ENCODE assay signal across 9 cellular contexts in genomic region chr11:72720806-72721205, GRCh38. TPM values are rescaled to one million over a fixed set of nuclear protein-coding genes. Genes with fewer than 3 reads are reported as not detected.
DNase-seq lines count a peak whose midpoint lies in the region; ATAC-seq and TF ChIP-seq lines count a peak whose summit lies in the region.
"Had no signal": no experiment of that assay in that cellular context is flagged by ENCODE, and none has a peak within 500 bp of the region (broad histone marks: within the 10 kb centered on the region; RNA-seq: fewer than 3 reads in every experiment).

No MANE protein-coding gene starts in this region.

- peak overlapping the region; percentile 70; the same call in 1 of the 2 replicates for H3K27ac ChIP-seq in ACC112 (ENCODE audit: low read depth, low read length)
- H3K27ac ChIP-seq in KOPT-K1 (ENCODE audit: low read depth, low read length, poor library complexity, severe bottlenecking): peak overlapping the region; percentile 85
- peak overlapping the region; percentile 62 to 83 for H3K27ac ChIP-seq in coronary artery
- peak overlapping the region; percentile 95 for H3K27ac ChIP-seq in muscle layer of duodenum (ENCODE audit: low read length)
- H3K27ac ChIP-seq in GM23338 (ENCODE audit: low read depth): no peak overlapping the region

- H3K4me1 ChIP-seq in ACC112 (ENCODE audit: control insufficient read depth, insufficient read depth, low read length, unreplicated experiment) (peaks cover 27% of the 10 kb centered on the region), muscle layer of duodenum (ENCODE audit: control insufficient read depth in 1 of 2, insufficient read depth in 2 of 2, low read length in 2 of 2) (peaks cover 28 to 66% of the 10 kb centered on the region in 2 donors), GM23338 (ENCODE audit: insufficient read depth) (no peaks in the 10 kb centered on the region; the same call in 1 of the 2 replicates)

- no peaks in the 10 kb centered on the region for H3K9me3 ChIP-seq in KOPT-K1 (ENCODE audit: insufficient read depth, low read length, poor library complexity, severe bottlenecking)
- no peaks in the 10 kb centered on the region for H3K9me3 ChIP-seq in muscle layer of duodenum (ENCODE audit: control insufficient read depth in 1 of 2, low read length in 2 of 2)

- no peak overlapping the region; the same call in 1 of the 2 replicates for H3K27ac Mint-ChIP-seq in GM23338

- H4K20me1 ChIP-seq in GM23338 (replicated peaks; ENCODE audit: insufficient read depth): peaks cover 18% of the 10 kb centered on the region

- H3K4me3 Mint-ChIP-seq in GM23338: no peak overlapping the region

- peaks cover 22% of the 10 kb centered on the region for H3K4me1 Mint-ChIP-seq in GM23338

- TF ChIP-seq CTCF in coronary artery (IDR thresholded peaks at IDR 0.05): no peak
- TF ChIP-seq CTCF in GM23338 (conservative IDR thresholded peaks at IDR 0.05; ENCODE audit: low read depth in 2 of 2): no peak

- H3K79me2 ChIP-seq in ACC112 (ENCODE audit: control insufficient read depth, insufficient read depth, low read length, unreplicated experiment) (peaks cover 71% of the 10 kb centered on the region), GM23338 (replicated peaks; ENCODE audit: insufficient read depth) (peaks cover 55% of the 10 kb centered on the region)

- H2AFZ ChIP-seq in ACC112 (ENCODE audit: low read length, unreplicated experiment) (no peak overlapping the region), GM23338 (no peak overlapping the region)

- H3K4me2 ChIP-seq in GM23338: no peak overlapping the region

- H3K4me3 ChIP-seq in ACC112 (ENCODE audit: low read depth, low read length): peak overlapping the region; percentile 82
- peak overlapping the region; percentile 82 for H3K4me3 ChIP-seq in coronary artery
- peak overlapping the region; percentile 78 to 90 for H3K4me3 ChIP-seq in muscle layer of duodenum (ENCODE audit: low read depth in 1 of 2, low read length in 2 of 2)
- H3K4me3 ChIP-seq in GM23338: no peak overlapping the region

- no peaks in the 10 kb centered on the region; the same call in 1 of the 2 replicates for H3K36me3 ChIP-seq in ACC112 (ENCODE audit: insufficient read depth, low read length)
- peaks cover 34% of the 10 kb centered on the region; the same call in 1 of the 2 replicates for H3K36me3 ChIP-seq in KOPT-K1 (ENCODE audit: insufficient read depth, low read length)
- peaks cover 8 to 24% of the 10 kb centered on the region in 2 donors for H3K36me3 ChIP-seq in muscle layer of duodenum (ENCODE audit: control insufficient read depth in 1 of 2, insufficient read depth in 2 of 2, low read length in 2 of 2)
- no peaks in the 10 kb centered on the region for H3K36me3 ChIP-seq in GM23338 (ENCODE audit: insufficient read depth)

- no peak for ATAC-seq in GM23338

- peaks cover 8% of the 10 kb centered on the region; the same call in 2 of the 3 replicates for H3K36me3 Mint-ChIP-seq in GM23338 (ENCODE audit: low read depth)

- H3K9me2 ChIP-seq in GM23338 (ENCODE audit: insufficient read depth): no peaks in the 10 kb centered on the region

- DNase-seq in coronary artery (ENCODE audit: low spot score): no peak
- DNase-seq in ureter (ENCODE audit: low spot score): no peak
- no peak for DNase-seq in HuH-7 (ENCODE audit: low spot score)
- no peak for DNase-seq in GM23338 (ENCODE audit: low spot score)
- no peak for DNase-seq in putamen (ENCODE audit: low spot score)
- DNase-seq: retina had no signal

- peaks cover 9% of the 10 kb centered on the region for H3K27me3 Mint-ChIP-seq in GM23338 (ENCODE audit: insufficient read depth, low read depth, poor library complexity)

- H3K9me3 Mint-ChIP-seq in GM23338: no peaks in the 10 kb centered on the region; the same call in 2 of the 3 replicates

- H3F3A ChIP-seq in GM23338 (replicated peaks; ENCODE audit: low read depth): no peaks in the 10 kb centered on the region

- H3K27me3 ChIP-seq in ACC112 (ENCODE audit: insufficient read depth, low read length) (no peaks in the 10 kb centered on the region), muscle layer of duodenum (ENCODE audit: low read depth, low read length) (no peaks in the 10 kb centered on the region), GM23338 (ENCODE audit: insufficient read depth) (no peaks in the 10 kb centered on the region)

TF ChIP-seq in GM23338, 12 proteins besides CTCF, POLR2A, EP300 and RAD21 (continues in another document):
- TF ChIP-seq EZH2 (IDR thresholded peaks at IDR 0.05; ENCODE audit: low read depth, unreplicated experiment) (no peak), EZH2phosphoT487 (IDR thresholded peaks at IDR 0.05; ENCODE audit: unreplicated experiment) (no peak), ZNF114 (CRISPR knock-in tag; IDR thresholded peaks at IDR 0.05) (no peak), JUNB (IDR thresholded peaks at IDR 0.05; ENCODE audit: unreplicated experiment) (no peak), STAT1 (IDR thresholded peaks at IDR 0.05; ENCODE audit: unreplicated experiment) (no peak), CREB1 (CRISPR knock-in tag; IDR thresholded peaks at IDR 0.05; ENCODE audit: low read depth) (no peak), POLR2AphosphoS5 (IDR thresholded peaks at IDR 0.05; ENCODE audit: low read depth) (no peak), ZNF462 (CRISPR knock-in tag; IDR thresholded peaks at IDR 0.05) (no peak), ZNF331 (CRISPR knock-in tag; IDR thresholded peaks at IDR 0.05; ENCODE audit: low read depth) (no peak), NANOG (IDR thresholded peaks at IDR 0.05; ENCODE audit: borderline replicate concordance) (no peak)

RNA-seq across cellular contexts. Expression of gene ARAP1, which starts 31.4 kb away (rescaled TPM):
- total RNA-seq in ureter: 86.2 TPM
- 110 and 116 TPM in 2 replicates for total RNA-seq in GM23338 (2014; rRNA removed; shearing (Covaris generic))
- polyA plus RNA-seq in GM23338 (2016; fragmentation: Nextera tagmentation; extraction: Ambion mirVana): 21.4 and 24.5 TPM in 2 replicates

RNA-seq across cellular contexts. Expression of gene PDE2A, which starts 46.6 kb away (rescaled TPM):
- 49.6 TPM for total RNA-seq in ureter
- 8.2 and 16.2 TPM in 2 replicates for total RNA-seq in GM23338 (2014; rRNA removed; shearing (Covaris generic))
- polyA plus RNA-seq in GM23338 (2016; fragmentation: Nextera tagmentation; extraction: Ambion mirVana): 4.1 and 4.3 TPM in 2 replicates
